ENCODE assay signal across 8 cellular contexts in genomic region chr11:126318642-126319373, GRCh38. TPM values are rescaled to one million over a fixed set of nuclear protein-coding genes. Genes with fewer than 3 reads are reported as not detected.
DNase-seq lines count a peak whose midpoint lies in the region; ATAC-seq lines count a peak whose summit lies in the region.

No MANE protein-coding gene starts in this region.

- no peaks in the 10 kb centered on the region for H3K27me3 Mint-ChIP-seq in dendritic cell treated with granulocyte-macrophage colony-stimulating factor and Interleukin-4, amounts not matched to agents 40 ng/mL and 50 ng/mL, for 4 days
- H3K27me3 Mint-ChIP-seq in naive thymus-derived CD8-positive, alpha-beta T cell, result no peaks in the 10 kb centered on the region

- H3K27ac Mint-ChIP-seq in dendritic cell treated with granulocyte-macrophage colony-stimulating factor and Interleukin-4, amounts not matched to agents 40 ng/mL and 50 ng/mL, for 4 days, result peak overlapping the region; percentile 78
- H3K27ac Mint-ChIP-seq in naive thymus-derived CD8-positive, alpha-beta T cell, result peak overlapping the region; percentile 62 to 94 (median 89)

- intact Hi-C loops in dendritic cell treated with granulocyte-macrophage colony-stimulating factor and Interleukin-4, amounts not matched to agents 40 ng/mL and 50 ng/mL, for 4 days (cut with micrococcal nuclease), result no loop called here

- no peaks in the 10 kb centered on the region for H3K9me3 Mint-ChIP-seq in dendritic cell treated with granulocyte-macrophage colony-stimulating factor and Interleukin-4, amounts not matched to agents 40 ng/mL and 50 ng/mL, for 4 days
- peaks cover 0 to 12% (median 4%) of the 10 kb centered on the region in 9 donors for H3K9me3 Mint-ChIP-seq in naive thymus-derived CD8-positive, alpha-beta T cell

- peaks cover 31% of the 10 kb centered on the region for H3K36me3 Mint-ChIP-seq in dendritic cell treated with granulocyte-macrophage colony-stimulating factor and Interleukin-4, amounts not matched to agents 40 ng/mL and 50 ng/mL, for 4 days (ENCODE audit: low read depth)
- H3K36me3 Mint-ChIP-seq in naive thymus-derived CD8-positive, alpha-beta T cell, result peaks cover 18 to 50% (median 19%) of the 10 kb centered on the region in 3 donors

- peak overlapping the region; percentile 50 for H3K4me3 Mint-ChIP-seq in dendritic cell treated with granulocyte-macrophage colony-stimulating factor and Interleukin-4, amounts not matched to agents 40 ng/mL and 50 ng/mL, for 4 days
- H3K4me3 Mint-ChIP-seq in naive thymus-derived CD8-positive, alpha-beta T cell, result peak overlapping the region; percentile 48 to 84 (median 70)

- peaks cover 52% of the 10 kb centered on the region for H3K4me1 Mint-ChIP-seq in dendritic cell treated with granulocyte-macrophage colony-stimulating factor and Interleukin-4, amounts not matched to agents 40 ng/mL and 50 ng/mL, for 4 days (ENCODE audit: low read depth)
- peaks cover 33 to 53% (median 38%) of the 10 kb centered on the region in 4 donors for H3K4me1 Mint-ChIP-seq in naive thymus-derived CD8-positive, alpha-beta T cell

- ATAC-seq in GM18867 (IDR thresholded peaks at IDR 0.05; ENCODE audit: unreplicated experiment), result peak; percentile 68
- ATAC-seq in HG03095 (IDR thresholded peaks at IDR 0.05; ENCODE audit: unreplicated experiment), result peak; percentile 94
- peak; percentile 76 to 77 for ATAC-seq in naive thymus-derived CD8-positive, alpha-beta T cell
- no peak for ATAC-seq in HG02970 (IDR thresholded peaks at IDR 0.05; ENCODE audit: low FRiP score, unreplicated experiment)

- peak; percentile 87 for DNase-seq in AG20443 (ENCODE audit: low spot score)
- peak; percentile 92 for DNase-seq in SIG-M5 treated with dmso at 0.1 percent for 504 hours (lab: John Stamatoyannopoulos, UW; ENCODE audit: unreplicated experiment)
- DNase-seq in naive thymus-derived CD8-positive, alpha-beta T cell, result peak in 3 of 10 donors; percentile 24 to 37 (median 30)
- no peak for DNase-seq in cerebellar cortex (ENCODE audit: low spot score)

- POLR2A ChIA-PET in naive thymus-derived CD8-positive, alpha-beta T cell (lab: Charles Lee), result interaction anchor here (1.1 to 2.5 kb wide), 3 partner anchors 8 to 50 kb away, joined by 3 to 11 read pairs (median 7); partner anchors contain the start of genes FOXRED1, SRPRA and TIRAP

RNA-seq across cellular contexts. Expression of gene DCPS, which starts 14.9 kb away (rescaled TPM):
- 10 to 100 TPM; 13.9 to 17.4 TPM for total RNA-seq in naive thymus-derived CD8-positive, alpha-beta T cell
- 10 to 100 TPM; 36.7 to 47.2 (median 37.3) TPM for polyA plus RNA-seq in naive thymus-derived CD8-positive, alpha-beta T cell

RNA-seq across cellular contexts. Expression of gene TIRAP, which starts 35.9 kb away (rescaled TPM):
- total RNA-seq in naive thymus-derived CD8-positive, alpha-beta T cell, result 10 to 100 TPM; 19.0 to 22.1 TPM
- polyA plus RNA-seq in naive thymus-derived CD8-positive, alpha-beta T cell, result 10 to 100 TPM in 1 of 3 donors, 1 to 10 TPM in 2; 7.4 to 11.6 (median 8.3) TPM

RNA-seq across cellular contexts. Expression of gene ST3GAL4, which starts 36.7 kb away (rescaled TPM):
- 1 to 10 TPM; 1.1 to 1.9 TPM for total RNA-seq in naive thymus-derived CD8-positive, alpha-beta T cell
- 1 to 10 TPM; 2.1 to 6.6 (median 2.7) TPM for polyA plus RNA-seq in naive thymus-derived CD8-positive, alpha-beta T cell

RNA-seq across cellular contexts. Expression of gene FOXRED1, which starts 49.9 kb away (rescaled TPM):
- total RNA-seq in naive thymus-derived CD8-positive, alpha-beta T cell, result 10 to 100 TPM; 35.5 to 44.2 TPM
- 10 to 100 TPM; 23.5 to 28.7 (median 28.3) TPM for polyA plus RNA-seq in naive thymus-derived CD8-positive, alpha-beta T cell

RNA-seq across cellular contexts. Expression of gene SRPRA, which starts 50.1 kb away (rescaled TPM):
- 100 to 1,000 TPM; 156 to 160 TPM for total RNA-seq in naive thymus-derived CD8-positive, alpha-beta T cell
- 100 to 1,000 TPM in 1 of 3 donors, 10 to 100 TPM in 2; 92.3 to 134 (median 95.7) TPM for polyA plus RNA-seq in naive thymus-derived CD8-positive, alpha-beta T cell
